In the genomic region with DNA sequence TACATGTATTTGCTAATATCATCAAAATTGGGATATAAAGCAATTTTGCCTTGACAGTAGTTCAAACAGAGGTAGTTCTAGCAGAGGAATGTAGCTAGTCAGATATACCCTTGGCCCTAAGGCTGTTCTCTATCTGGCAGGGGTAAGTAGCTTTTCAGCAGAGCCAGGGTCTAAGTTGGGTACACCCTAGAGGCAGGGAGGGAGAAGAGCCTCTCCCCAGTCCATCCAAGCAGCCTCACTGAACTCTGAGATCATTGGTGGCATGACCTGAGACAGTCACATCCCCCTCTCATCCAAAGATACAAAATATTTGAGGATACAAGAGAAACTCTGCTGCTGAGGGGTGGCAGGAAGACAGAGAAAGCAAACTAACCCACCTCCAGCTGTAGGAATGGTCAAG, we compare ENCODE assay signal across 1 cellular context.
TF ChIP-seq lines count a peak whose summit lies in the region.

No MANE protein-coding gene starts in this region.

TF ChIP-seq in H1, 55 proteins besides CTCF, POLR2A, EP300 and RAD21 (continued from another document):
- TF ChIP-seq HDAC2 (IDR thresholded peaks at IDR 0.05; ENCODE audit: borderline replicate concordance in 1 of 2, low read depth in 2 of 2, low read length in 2 of 2) (no peak), SP2 (IDR thresholded peaks at IDR 0.05; ENCODE audit: low read length) (no peak), CBX5 (IDR thresholded peaks at IDR 0.05; ENCODE audit: low read depth, low read length) (no peak), SIRT6 (IDR thresholded peaks at IDR 0.05; ENCODE audit: low read length) (no peak), POLR2AphosphoS5 (IDR thresholded peaks at IDR 0.05; ENCODE audit: low read depth, low read length) (no peak), EZH2 (IDR thresholded peaks at IDR 0.05; ENCODE audit: low read depth, low read length, severe bottlenecking) (no peak), BRCA1 (IDR thresholded peaks at IDR 0.05; ENCODE audit: low read depth, low read length) (no peak), SIX5 (IDR thresholded peaks at IDR 0.05; ENCODE audit: low read depth, low read length) (no peak)
- TF ChIP-seq, protein P1, sequence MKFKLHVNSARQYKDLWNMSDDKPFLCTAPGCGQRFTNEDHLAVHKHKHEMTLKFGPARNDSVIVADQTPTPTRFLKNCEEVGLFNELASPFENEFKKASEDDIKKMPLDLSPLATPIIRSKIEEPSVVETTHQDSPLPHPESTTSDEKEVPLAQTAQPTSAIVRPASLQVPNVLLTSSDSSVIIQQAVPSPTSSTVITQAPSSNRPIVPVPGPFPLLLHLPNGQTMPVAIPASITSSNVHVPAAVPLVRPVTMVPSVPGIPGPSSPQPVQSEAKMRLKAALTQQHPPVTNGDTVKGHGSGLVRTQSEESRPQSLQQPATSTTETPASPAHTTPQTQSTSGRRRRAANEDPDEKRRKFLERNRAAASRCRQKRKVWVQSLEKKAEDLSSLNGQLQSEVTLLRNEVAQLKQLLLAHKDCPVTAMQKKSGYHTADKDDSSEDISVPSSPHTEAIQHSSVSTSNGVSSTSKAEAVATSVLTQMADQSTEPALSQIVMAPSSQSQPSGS (IDR thresholded peaks at IDR 0.05; ENCODE audit: low read length), result no peak
